ENCODE assay signal across 20 cellular contexts in the genomic region with DNA sequence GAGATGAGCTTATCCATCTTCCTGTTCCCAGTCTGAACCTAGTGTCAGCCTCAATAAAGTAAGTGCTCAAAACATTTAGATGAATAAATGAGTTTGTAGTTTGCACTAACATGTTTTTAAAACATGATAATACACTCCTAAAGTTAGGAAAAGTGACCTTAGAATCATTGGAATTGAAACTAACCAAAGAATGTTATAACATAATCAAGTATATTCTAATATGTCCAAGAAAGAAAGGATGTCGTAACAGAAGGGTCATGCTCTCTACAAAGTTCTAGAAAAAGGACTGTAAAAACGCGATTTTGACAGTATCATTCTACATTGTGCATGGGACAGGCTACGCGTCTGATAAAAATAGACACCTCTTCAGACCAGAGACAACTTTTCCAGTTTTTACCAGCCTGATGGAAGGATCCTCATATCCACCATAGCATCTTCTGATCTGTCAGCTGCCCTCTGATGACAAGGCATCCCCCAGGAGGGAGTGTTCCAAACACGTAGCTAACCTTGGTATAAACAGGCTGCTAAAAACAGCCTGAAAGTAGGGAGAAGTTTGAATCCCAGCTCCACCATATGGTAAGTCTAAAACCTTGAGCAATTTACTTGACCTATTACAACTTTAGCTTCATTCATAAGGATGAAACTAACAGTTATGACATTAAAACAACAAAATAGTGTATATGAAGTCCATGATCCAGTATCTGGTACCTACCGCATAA. TPM values are rescaled to one million over a fixed set of nuclear protein-coding genes. Genes with fewer than 3 reads are reported as not detected.
"Had no signal": no experiment of that assay in that cellular context is flagged by ENCODE, and none has a peak within 500 bp of the region (broad histone marks: within the 10 kb centered on the region; RNA-seq: fewer than 3 reads in every experiment).

No MANE protein-coding gene starts in this region.

- H3K36me3 ChIP-seq: colonic mucosa, lower lobe of right lung, spleen, tibial artery had no signal

- H3K27ac ChIP-seq: colonic mucosa, foreskin keratinocyte, tibial artery had no signal

- DNase-seq: activated CD4-positive, alpha-beta T cell treated with anti-CD3 and anti-CD28 coated beads for 36 hours; activated CD4-positive, alpha-beta T cell treated with anti-CD3 and anti-CD28 coated beads, Interleukin-2, amount 50 U/mL, for 48 hours; activated naive CD8-positive, alpha-beta T cell treated with anti-CD3 and anti-CD28 coated beads for 36 hours; activated T-cell treated with anti-CD3 and anti-CD28 coated beads for 4 hours; amygdala; colonic mucosa; endodermal cell; foreskin keratinocyte; glutamatergic neuron; hippocampal formation; islet precursor cell; lower lobe of right lung; spleen; stimulated activated naive B cell treated with anti-CD40 and anti-IgM and Interleukin-4, amounts not matched to agents 10 μg/mL and 1 μg/mL and 100 μg/mL, for 72 hours; substantia nigra; tibial artery had no signal

- ATAC-seq: activated CD4-positive, alpha-beta T cell treated with anti-CD3 and anti-CD28 coated beads for 36 hours; esophagus mucosa; foreskin keratinocyte; lower lobe of right lung; stimulated activated naive B cell treated with anti-CD40 and anti-IgM and Interleukin-4, amounts not matched to agents 10 μg/mL and 1 μg/mL and 100 μg/mL, for 72 hours; WTC11 had no signal

- H3K27me3 ChIP-seq: colonic mucosa, foreskin keratinocyte, spleen, tibial artery had no signal

- H3K4me1 ChIP-seq: colonic mucosa, foreskin keratinocyte, lower lobe of right lung, spleen had no signal

- H3K9me3 ChIP-seq: colonic mucosa, lower lobe of right lung, spleen, tibial artery had no signal

- H3K4me3 ChIP-seq: colonic mucosa, lower lobe of right lung, spleen, tibial artery had no signal

- FAIRE-seq: TTC549 had no signal

RNA-seq across cellular contexts. Expression of a gene that starts 30.2 kb away (rescaled TPM):
- total RNA-seq: activated T-helper 1 cell treated with anti-CD3 and anti-CD28 coated beads, Interleukin-12 subunit alpha, Interleukin-12 subunit beta, Interleukin-2, Interleukin-4 antibody, amounts not matched to agents 30 ng/mL and 10 ng/mL and 1 ng/mL, durations not matched to agents 14 hours and 24 hours and 36 hours had no signal
